1 cellular context compared by ENCODE assay signal in genomic region chr6:4503700-4504099, GRCh38.
A peak's percentile ranks its signal among the peaks of the same experiment; 100 is the strongest.
TF ChIP-seq lines count a peak whose summit lies in the region.

No MANE protein-coding gene starts in this region.

TF ChIP-seq in WTC11, 78 proteins besides CTCF, POLR2A, EP300 and RAD21 (continued from another document):
- no peak; the same call in 1 of the 2 replicates for TF ChIP-seq ZNF425 (CRISPR knock-in tag; conservative IDR thresholded peaks at IDR 0.05)
- TF ChIP-seq AR (CRISPR knock-in tag; IDR thresholded peaks at IDR 0.05) = no peak
- TF ChIP-seq E2F5 (CRISPR knock-in tag; IDR thresholded peaks at IDR 0.05) = no peak
- TF ChIP-seq MLX (CRISPR knock-in tag; IDR thresholded peaks at IDR 0.05) = no peak
- TF ChIP-seq ZNF532 (CRISPR knock-in tag; IDR thresholded peaks at IDR 0.05; ENCODE audit: borderline replicate concordance) = no peak
- TF ChIP-seq FOXK1 (CRISPR knock-in tag; IDR thresholded peaks at IDR 0.05) = peak; percentile 28; the same call in 1 of the 2 replicates
- 0 out of 2 replicates have a peak, but pooled peaks have one; percentile 39 for TF ChIP-seq ZNF121 (CRISPR knock-in tag; IDR thresholded peaks at IDR 0.05)
- TF ChIP-seq MAX (CRISPR knock-in tag; IDR thresholded peaks at IDR 0.05) = peak; percentile 69
- no peak for TF ChIP-seq ZNF416 (CRISPR knock-in tag; IDR thresholded peaks at IDR 0.05)
- TF ChIP-seq SP1 (CRISPR knock-in tag; conservative IDR thresholded peaks at IDR 0.05) = peak; percentile 72
- no peak for TF ChIP-seq ATF6 (CRISPR knock-in tag; IDR thresholded peaks at IDR 0.05)
- TF ChIP-seq NFE2L1 (CRISPR knock-in tag; IDR thresholded peaks at IDR 0.05) = peak; percentile 63; the same call in 1 of the 2 replicates
- TF ChIP-seq ZNF317 (CRISPR knock-in tag; IDR thresholded peaks at IDR 0.05; ENCODE audit: borderline replicate concordance, low read depth) = no peak
- TF ChIP-seq TP53 (CRISPR knock-in tag; IDR thresholded peaks at IDR 0.05) = no peak
- no peak for TF ChIP-seq ZNF281 (CRISPR knock-in tag; IDR thresholded peaks at IDR 0.05)
